20 cellular contexts compared by ENCODE assay signal in genomic region chr1:62964141-62964540, GRCh38.
"Had no signal": no experiment of that assay in that cellular context is flagged by ENCODE, and none has a peak within 500 bp of the region (broad histone marks: within the 10 kb centered on the region; RNA-seq: fewer than 3 reads in every experiment).

No MANE protein-coding gene starts in this region.

- ATAC-seq: activated T-helper 17 cell treated with anti-CD3 and anti-CD28 coated beads, Interleukin-2, amount 50 U/mL, for 72 hours; body of pancreas; effector memory CD8-positive, alpha-beta T cell; left ventricle myocardium superior had no signal

- H3K27ac Mint-ChIP-seq: activated B cell treated with CpG ODN at 0.5 μM for 24 hours; activated CD4-positive, alpha-beta memory T cell treated with anti-CD3 and anti-CD28 coated beads, Interleukin-2, amount 10 ng/mL, durations not matched to agents 7 days and 5 days; activated naive CD8-positive, alpha-beta T cell treated with anti-CD3 and anti-CD28 coated beads, Interleukin-2, amount 10 ng/mL, durations not matched to agents 7 days and 5 days; activated T-helper 17 cell treated with anti-CD3 and anti-CD28 coated beads, Interleukin-2, amount 50 U/mL, for 72 hours; effector memory CD8-positive, alpha-beta T cell; immature natural killer cell; progenitor cell of endocrine pancreas had no signal

- H3K9me3 Mint-ChIP-seq: activated B cell treated with CpG ODN at 0.5 μM for 24 hours; activated CD4-positive, alpha-beta memory T cell treated with anti-CD3 and anti-CD28 coated beads, Interleukin-2, amount 10 ng/mL, durations not matched to agents 7 days and 5 days; activated naive CD8-positive, alpha-beta T cell treated with anti-CD3 and anti-CD28 coated beads, Interleukin-2, amount 10 ng/mL, durations not matched to agents 7 days and 5 days; activated T-helper 17 cell treated with anti-CD3 and anti-CD28 coated beads, Interleukin-2, amount 50 U/mL, for 72 hours; effector memory CD8-positive, alpha-beta T cell; immature natural killer cell had no signal

- H3K4me1 ChIP-seq: esophagus squamous epithelium, thyroid gland had no signal

- H3K9me3 ChIP-seq: body of pancreas, esophagus squamous epithelium, thyroid gland had no signal

- DNase-seq: activated B cell treated with CpG ODN at 0.5 μM for 24 hours; activated CD4-positive, alpha-beta memory T cell treated with anti-CD3 and anti-CD28 coated beads, Interleukin-2, amount 10 ng/mL, durations not matched to agents 7 days and 5 days; activated CD4-positive, alpha-beta T cell treated with anti-CD3 and anti-CD28 coated beads for 4 hours; activated naive CD4-positive, alpha-beta T cell; activated naive CD8-positive, alpha-beta T cell treated with anti-CD3 and anti-CD28 coated beads, Interleukin-2, amount 10 ng/mL, durations not matched to agents 7 days and 5 days; activated T-cell treated with anti-CD3 and anti-CD28 coated beads, Interleukin-2, amount 50 U/mL, for 1 hour; body of pancreas; dermis blood vessel endothelial cell; effector memory CD8-positive, alpha-beta T cell; esophagus squamous epithelium; immature natural killer cell; left ventricle myocardium superior; occipital lobe; stimulated activated CD4-positive, alpha-beta T cell treated with anti-CD3 and anti-CD28 coated beads, Interleukin-12 subunit alpha, Interleukin-12 subunit beta, amount 100 ng/mL, for 4 hours; stimulated activated CD4-positive, alpha-beta T cell treated with anti-CD3 and anti-CD28 coated beads, Interleukin-1b, Interleukin-23, amount 100 ng/mL, for 48 hours; stimulated activated CD8-positive, alpha-beta memory T cell treated with anti-CD3 and anti-CD28 coated beads, Interleukin-4, amount 100 ng/mL, for 48 hours; stimulated activated naive CD4-positive, alpha-beta T cell; thyroid gland had no signal

- H3K4me3 Mint-ChIP-seq: activated B cell treated with CpG ODN at 0.5 μM for 24 hours; activated CD4-positive, alpha-beta memory T cell treated with anti-CD3 and anti-CD28 coated beads, Interleukin-2, amount 10 ng/mL, durations not matched to agents 7 days and 5 days; activated naive CD8-positive, alpha-beta T cell treated with anti-CD3 and anti-CD28 coated beads, Interleukin-2, amount 10 ng/mL, durations not matched to agents 7 days and 5 days; activated T-helper 17 cell treated with anti-CD3 and anti-CD28 coated beads, Interleukin-2, amount 50 U/mL, for 72 hours; effector memory CD8-positive, alpha-beta T cell; immature natural killer cell had no signal

- H3K4me3 ChIP-seq: body of pancreas, esophagus squamous epithelium, thyroid gland had no signal

- H3K27me3 ChIP-seq: body of pancreas, thyroid gland had no signal

- H3K36me3 ChIP-seq: esophagus squamous epithelium, thyroid gland had no signal

- H3K36me3 Mint-ChIP-seq: activated naive CD8-positive, alpha-beta T cell treated with anti-CD3 and anti-CD28 coated beads, Interleukin-2, amount 10 ng/mL, durations not matched to agents 7 days and 5 days; immature natural killer cell had no signal

- H3K27ac ChIP-seq: body of pancreas, esophagus squamous epithelium, thyroid gland had no signal

- H3K4me1 Mint-ChIP-seq: activated B cell treated with CpG ODN at 0.5 μM for 24 hours; activated CD4-positive, alpha-beta memory T cell treated with anti-CD3 and anti-CD28 coated beads, Interleukin-2, amount 10 ng/mL, durations not matched to agents 7 days and 5 days; activated naive CD8-positive, alpha-beta T cell treated with anti-CD3 and anti-CD28 coated beads, Interleukin-2, amount 10 ng/mL, durations not matched to agents 7 days and 5 days; activated T-helper 17 cell treated with anti-CD3 and anti-CD28 coated beads, Interleukin-2, amount 50 U/mL, for 72 hours; immature natural killer cell had no signal
